8 cellular contexts compared by ENCODE assay signal in genomic region chr15:56243117-56243773, GRCh38. TPM values are rescaled to one million over a fixed set of nuclear protein-coding genes. Genes with fewer than 3 reads are reported as not detected.
A peak's percentile ranks its signal among the peaks of the same experiment; 100 is the strongest.
DNase-seq lines count a peak whose midpoint lies in the region; ATAC-seq and TF ChIP-seq lines count a peak whose summit lies in the region.

No MANE protein-coding gene starts in this region.

- H3K27me3 ChIP-seq in NT2/D1 (ENCODE audit: insufficient read depth, insufficient read length) (no peaks in the 10 kb centered on the region), neural cell (ENCODE audit: insufficient read depth, low read depth, low read length) (no peaks in the 10 kb centered on the region), testis (no peaks in the 10 kb centered on the region)

- peak overlapping the region; percentile 79 for H2AFZ ChIP-seq in neural cell (ENCODE audit: low read depth, low read length)

- H3K4me3 Mint-ChIP-seq in activated T-helper 2 cell treated with anti-CD3 and anti-CD28 coated beads, Interferon-gamma antibody, Interleukin-2, Interleukin-4, amounts not matched to agents 10 μg/mL and 5 μg/mL and 100 μg/mL, durations not matched to agents 14 hours and 24 hours and 36 hours (ENCODE audit: low read depth): peak overlapping the region; percentile 92

- no peak for TF ChIP-seq POLR2A in testis (IDR thresholded peaks at IDR 0.05)

- intact Hi-C loops in activated T-helper 2 cell treated with anti-CD3 and anti-CD28 coated beads, Interferon-gamma antibody, Interleukin-2, Interleukin-4, amounts not matched to agents 10 μg/mL and 5 μg/mL and 100 μg/mL, durations not matched to agents 14 hours and 24 hours and 36 hours (cut with micrococcal nuclease): loop anchor here (5.0 to 10.0 kb wide), 6 partner anchors 76 to 838 kb away; partner anchors contain the start of genes CCPG1, NEDD4 and PIERCE2
- intact Hi-C loops in testis (cut with DNase I; ENCODE audit: low total_unique reads): no loop called here

- H3K36me3 ChIP-seq in NT2/D1 (ENCODE audit: insufficient read depth, insufficient read length, low read length) (no peaks in the 10 kb centered on the region), neural cell (ENCODE audit: insufficient read depth, low read length) (no peaks in the 10 kb centered on the region), testis (ENCODE audit: low read depth, missing control alignments) (no peaks in the 10 kb centered on the region)

- H3K4me1 Mint-ChIP-seq in activated T-helper 2 cell treated with anti-CD3 and anti-CD28 coated beads, Interferon-gamma antibody, Interleukin-2, Interleukin-4, amounts not matched to agents 10 μg/mL and 5 μg/mL and 100 μg/mL, durations not matched to agents 14 hours and 24 hours and 36 hours (ENCODE audit: low read depth): peaks cover 40% of the 10 kb centered on the region

- TF ChIP-seq EP300 in neural cell (conservative IDR thresholded peaks at IDR 0.05; ENCODE audit: poor library complexity, severe bottlenecking): peak; percentile 1

- DNase-seq in NT2/D1 (ENCODE audit: low read depth, low spot score) (peak; percentile 27), foreskin melanocyte (peak; percentile 9), testis (peak; percentile 60)
- peak; percentile 12 for DNase-seq in activated T-helper 2 cell treated with anti-CD3 and anti-CD28 coated beads, Interferon-gamma antibody, Interleukin-2, Interleukin-4, amounts not matched to agents 10 μg/mL and 5 μg/mL and 100 μg/mL, durations not matched to agents 14 hours and 24 hours and 36 hours (ENCODE audit: low spot score)

- peaks cover 15% of the 10 kb centered on the region for H3K36me3 Mint-ChIP-seq in activated T-helper 2 cell treated with anti-CD3 and anti-CD28 coated beads, Interferon-gamma antibody, Interleukin-2, Interleukin-4, amounts not matched to agents 10 μg/mL and 5 μg/mL and 100 μg/mL, durations not matched to agents 14 hours and 24 hours and 36 hours (ENCODE audit: low read depth)

- H3K9ac ChIP-seq in NT2/D1 (ENCODE audit: insufficient read length, low read depth): peak overlapping the region; percentile 80
- H3K9ac ChIP-seq in neural cell (ENCODE audit: low read length): peak overlapping the region; percentile 91

- H4K20me1 ChIP-seq in neural cell (ENCODE audit: insufficient read depth): no peaks in the 10 kb centered on the region

- peak; percentile 6 for ATAC-seq in HG03066 (IDR thresholded peaks at IDR 0.05; ENCODE audit: low read depth, unreplicated experiment)
- ATAC-seq in HG02938 (IDR thresholded peaks at IDR 0.05; ENCODE audit: unreplicated experiment): no peak

- peak overlapping the region; percentile 85 for H3K27ac Mint-ChIP-seq in activated T-helper 2 cell treated with anti-CD3 and anti-CD28 coated beads, Interferon-gamma antibody, Interleukin-2, Interleukin-4, amounts not matched to agents 10 μg/mL and 5 μg/mL and 100 μg/mL, durations not matched to agents 14 hours and 24 hours and 36 hours

- H3K27me3 Mint-ChIP-seq in activated T-helper 2 cell treated with anti-CD3 and anti-CD28 coated beads, Interferon-gamma antibody, Interleukin-2, Interleukin-4, amounts not matched to agents 10 μg/mL and 5 μg/mL and 100 μg/mL, durations not matched to agents 14 hours and 24 hours and 36 hours (ENCODE audit: low read depth): no peaks in the 10 kb centered on the region

- peaks cover 9% of the 10 kb centered on the region for H3F3A ChIP-seq in neural cell (ENCODE audit: insufficient read depth, low read length, poor library complexity, severe bottlenecking)

- no peak for TF ChIP-seq RAD21 in neural cell (conservative IDR thresholded peaks at IDR 0.05)

- H3K4me1 ChIP-seq in NT2/D1 (ENCODE audit: insufficient read depth, insufficient read length) (peaks cover 6% of the 10 kb centered on the region), testis (peaks cover 17% of the 10 kb centered on the region)

- TF ChIP-seq CTCF in GM12875 (IDR thresholded peaks at IDR 0.05; ENCODE audit: borderline replicate concordance, insufficient read depth, low read depth, low read length): no peak
- TF ChIP-seq CTCF in neural cell (IDR thresholded peaks at IDR 0.05; ENCODE audit: poor library complexity, severe bottlenecking): no peak
- no peak for TF ChIP-seq CTCF in testis (IDR thresholded peaks at IDR 0.05)

- H3K27ac ChIP-seq in neural cell (ENCODE audit: low read length) (peak overlapping the region; percentile 91), testis (peak overlapping the region; percentile 89 to 95)

- H3K79me2 ChIP-seq in neural cell (replicated peaks; ENCODE audit: insufficient read depth, low read length): peaks cover 46% of the 10 kb centered on the region

- 1% methylated on average over 36 of the region's 39 CpGs; no CpG with 5 or more reads in 1 of the 2 donors for WGBS in testis, 2 donors

- no peaks in the 10 kb centered on the region for H3K9me3 Mint-ChIP-seq in activated T-helper 2 cell treated with anti-CD3 and anti-CD28 coated beads, Interferon-gamma antibody, Interleukin-2, Interleukin-4, amounts not matched to agents 10 μg/mL and 5 μg/mL and 100 μg/mL, durations not matched to agents 14 hours and 24 hours and 36 hours

- H3K4me3 ChIP-seq in GM12875 (ENCODE audit: low read depth, low read length) (peak overlapping the region; percentile 87), NT2/D1 (ENCODE audit: insufficient read length, low read depth) (peak overlapping the region; percentile 48), neural cell (ENCODE audit: low read length) (peak overlapping the region; percentile 91), testis (peak overlapping the region; percentile 88 to 94)

- H3K4me2 ChIP-seq in neural cell (ENCODE audit: low read length): no peak overlapping the region

- H3K9me2 ChIP-seq in neural cell (ENCODE audit: insufficient read depth, low read length): no peaks in the 10 kb centered on the region

- peaks cover 6% of the 10 kb centered on the region; the same call in 1 of the 2 replicates for H3K9me3 ChIP-seq in NT2/D1 (ENCODE audit: insufficient read depth, low read length)
- H3K9me3 ChIP-seq in neural cell (ENCODE audit: low read length): no peaks in the 10 kb centered on the region
- no peaks in the 10 kb centered on the region for H3K9me3 ChIP-seq in testis

TF ChIP-seq in neural cell, 6 proteins besides CTCF, POLR2A, EP300 and RAD21:
- peak; percentile 23 for TF ChIP-seq TAF1 (IDR thresholded peaks at IDR 0.05; ENCODE audit: low read depth)
- peak; percentile 9 for TF ChIP-seq MXI1 (conservative IDR thresholded peaks at IDR 0.05; ENCODE audit: poor library complexity, severe bottlenecking)
- TF ChIP-seq SMC3 (conservative IDR thresholded peaks at IDR 0.05; ENCODE audit: poor library complexity): no peak
- TF ChIP-seq REST (IDR thresholded peaks at IDR 0.05; ENCODE audit: borderline replicate concordance): no peak
- TF ChIP-seq POLR2AphosphoS5 (IDR thresholded peaks at IDR 0.05): peak; percentile 79
- TF ChIP-seq EZH2 (IDR thresholded peaks at IDR 0.05; ENCODE audit: borderline replicate concordance, insufficient read depth, low read length, poor library complexity, severe bottlenecking): no peak

RNA-seq across cellular contexts. Expression of gene RFX7, which starts 0.4 kb away (rescaled TPM):
- total RNA-seq in activated T-helper 2 cell treated with anti-CD3 and anti-CD28 coated beads, Interferon-gamma antibody, Interleukin-2, Interleukin-4, amounts not matched to agents 10 μg/mL and 5 μg/mL and 100 μg/mL, durations not matched to agents 14 hours and 24 hours and 36 hours: 36.6 and 37.7 TPM in 2 replicates
- 11.2 and 12.9 TPM in 2 replicates for polyA plus RNA-seq in neural cell
- 30.4 and 46.8 TPM in 2 replicates for polyA minus RNA-seq in neural cell
- total RNA-seq in testis: 10 to 100 TPM; 19.7 to 21.6 TPM
- 17.5 TPM for polyA plus RNA-seq in testis (ENCODE audit: insufficient read depth, low read depth, low replicate concordance)

Comparison
In these comparisons a context has a peak if more than half of its experiments do, and no peak if none do; other contexts are left out.
1. DNase-seq: peak in every context shown above with its lines; median percentile 60 in testis; 27 in NT2/D1; 12 in activated T-helper 2 cell treated with anti-CD3 and anti-CD28 coated beads, Interferon-gamma antibody, Interleukin-2, Interleukin-4, amounts not matched to agents 10 μg/mL and 5 μg/mL and 100 μg/mL, durations not matched to agents 14 hours and 24 hours and 36 hours; 9 in foreskin melanocyte.